In the genomic region with DNA sequence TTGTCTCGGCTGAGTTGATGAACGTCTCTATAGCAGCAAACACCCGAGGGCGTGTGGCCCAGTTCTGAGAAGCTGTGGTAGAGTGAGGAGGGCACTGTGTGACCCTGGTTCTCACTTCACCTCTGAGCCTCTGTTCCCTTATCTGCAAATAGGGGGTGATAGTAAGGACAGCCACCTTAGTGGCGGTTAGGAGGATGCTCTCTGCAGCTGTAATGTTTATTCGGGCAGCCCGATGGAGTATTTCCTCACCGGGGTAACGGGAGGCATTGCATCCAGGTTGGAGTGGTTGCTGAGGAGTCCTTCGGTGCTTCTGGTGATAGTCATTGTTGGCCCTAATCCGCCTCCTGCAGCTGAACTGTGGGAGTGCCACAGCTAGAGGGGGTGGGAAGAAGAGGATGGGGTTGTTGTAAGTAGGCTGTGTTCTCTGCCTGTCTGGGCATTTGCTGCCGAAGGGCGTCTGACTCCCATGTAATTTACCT, we compare ENCODE assay signal across 1 cellular context.
A peak's percentile ranks its signal among the peaks of the same experiment; 100 is the strongest.
TF ChIP-seq lines count a peak whose summit lies in the region.

No MANE protein-coding gene starts in this region.

TF ChIP-seq in H1, 55 proteins besides CTCF, POLR2A, EP300 and RAD21 (continued from another document):
- TF ChIP-seq GABPA (IDR thresholded peaks at IDR 0.05; ENCODE audit: borderline replicate concordance, insufficient read depth, low read length) = peak; percentile 50; the same call in 1 of the 2 replicates
- TF ChIP-seq POLR2AphosphoS5 (IDR thresholded peaks at IDR 0.05; ENCODE audit: low read depth, low read length) = 0 out of 2 replicates have a peak, but pooled peaks have one; percentile 30
- peak; percentile 41 for TF ChIP-seq TAF7 (optimal IDR thresholded peaks at IDR 0.05; ENCODE audit: borderline replicate concordance, low read depth, low read length)
- TF ChIP-seq EGR1 (IDR thresholded peaks at IDR 0.05; ENCODE audit: borderline replicate concordance, low read depth, low read length) = no peak
- TF ChIP-seq TAF1 (IDR thresholded peaks at IDR 0.05; ENCODE audit: low read depth, low read length) = no peak
- TF ChIP-seq NANOG (IDR thresholded peaks at IDR 0.05; ENCODE audit: insufficient read depth, low read depth, low read length, poor library complexity, severe bottlenecking) = no peak
- TF ChIP-seq TBP (IDR thresholded peaks at IDR 0.05; ENCODE audit: low read depth, low read length) = no peak
